19 cellular contexts compared by ENCODE assay signal in genomic region chr3:47404420-47404819, GRCh38. TPM values are rescaled to one million over a fixed set of nuclear protein-coding genes. Genes with fewer than 3 reads are reported as not detected.
DNase-seq lines count a peak whose midpoint lies in the region; ATAC-seq and TF ChIP-seq lines count a peak whose summit lies in the region.
"Had no signal": no experiment of that assay in that cellular context is flagged by ENCODE, and none has a peak within 500 bp of the region (broad histone marks: within the 10 kb centered on the region; RNA-seq: fewer than 3 reads in every experiment).

No MANE protein-coding gene starts in this region.

- ATAC-seq in sciatic nerve (no peak), GM21390 (IDR thresholded peaks at IDR 0.05; ENCODE audit: unreplicated experiment) (no peak)

- peaks cover 0 to 3% of the 10 kb centered on the region in 2 donors for H3K4me1 ChIP-seq in breast epithelium
- H3K4me1 ChIP-seq in hepatocyte (ENCODE audit: insufficient read depth), result peaks cover 12% of the 10 kb centered on the region
- peaks cover 6 to 47% (median 31%) of the 10 kb centered on the region in 5 donors for H3K4me1 ChIP-seq in subcutaneous abdominal adipose tissue (ENCODE audit: control insufficient read depth in 5 of 5, insufficient read depth in 5 of 5, low read length in 5 of 5)

- intact Hi-C loops in breast epithelium (cut with DNase I; ENCODE audit: low total_unique reads), result no loop called here
- intact Hi-C loops in sciatic nerve (cut with DNase I), result no loop called here

- peak overlapping the region; percentile 33 to 74 for H3K27ac ChIP-seq in breast epithelium
- peak overlapping the region; percentile 20 for H3K27ac ChIP-seq in hepatocyte
- H3K27ac ChIP-seq in subcutaneous abdominal adipose tissue (ENCODE audit: low read depth, low read length), result peak overlapping the region; percentile 63
- H3K27ac ChIP-seq: SK-N-MC had no signal

- no peaks in the 10 kb centered on the region for H3K9me2 ChIP-seq in hepatocyte (replicated peaks; ENCODE audit: insufficient read depth)

- no peak for TF ChIP-seq POLR2A in breast epithelium (IDR thresholded peaks at IDR 0.05)

- 90% methylated on average over 11 of the region's 13 CpGs for WGBS in hepatocyte (ENCODE audit: low lambda C conversion rate, missing lambda C conversion rate)

- no peak overlapping the region for H2AFZ ChIP-seq in hepatocyte

- no peak overlapping the region for H3K4me3 ChIP-seq in breast epithelium
- H3K4me3 ChIP-seq in hepatocyte, result no peak overlapping the region
- H3K4me3 ChIP-seq in subcutaneous abdominal adipose tissue (ENCODE audit: low read depth in 1 of 5, low read length in 5 of 5), result no peak overlapping the region
- H3K4me3 ChIP-seq: cardiac muscle cell, SK-N-MC had no signal

- H3K79me2 ChIP-seq in hepatocyte, result peaks cover 49% of the 10 kb centered on the region

- H3K36me3 ChIP-seq in breast epithelium, result no peaks in the 10 kb centered on the region
- H3K36me3 ChIP-seq in hepatocyte (replicated peaks; ENCODE audit: insufficient read depth, low read depth), result no peaks in the 10 kb centered on the region
- H3K36me3 ChIP-seq in subcutaneous abdominal adipose tissue (ENCODE audit: control insufficient read depth in 5 of 5, insufficient read depth in 5 of 5, low read length in 5 of 5), result peaks cover 0 to 58% (median 39%) of the 10 kb centered on the region in 5 donors
- H3K36me3 ChIP-seq: cardiac muscle cell had no signal

- TF ChIP-seq CTCF in breast epithelium (IDR thresholded peaks at IDR 0.05) (no peak), hepatocyte (IDR thresholded peaks at IDR 0.05; ENCODE audit: poor library complexity) (no peak)

- DNase-seq in D341Med (ENCODE audit: low spot score) (peak; percentile 20), breast epithelium (ENCODE audit: low spot score in 2 of 2) (no peak), hepatocyte (ENCODE audit: low spot score) (no peak), CD1c-positive myeloid dendritic cell (ENCODE audit: extremely low spot score) (no peak), sciatic nerve (ENCODE audit: low spot score) (no peak), NCI-H1105 treated with DMSO at 0.1 percent for 48 hours (lab: John Stamatoyannopoulos, UW) (no peak)
- DNase-seq: activated CD4-positive, alpha-beta T cell treated with anti-CD3 and anti-CD28 coated beads for 1 hour; activated naive CD8-positive, alpha-beta T cell treated with anti-CD3 and anti-CD28 coated beads for 36 hours; CD4-positive, CD25-positive, alpha-beta regulatory T cell; effector memory CD4-positive, alpha-beta T cell; kidney glomerular epithelial cell; NCI-H1436; NCI-H2171; NCI-H748 treated with DMSO at 0.1 percent for 48 hours; T-helper 9 cell had no signal

- H4K20me1 ChIP-seq in hepatocyte (ENCODE audit: insufficient read depth, poor library complexity, severe bottlenecking), result peaks cover 20% of the 10 kb centered on the region

- no peaks in the 10 kb centered on the region for H3K9me3 ChIP-seq in breast epithelium
- H3K9me3 ChIP-seq in hepatocyte (ENCODE audit: low read depth), result no peaks in the 10 kb centered on the region
- no peaks in the 10 kb centered on the region for H3K9me3 ChIP-seq in subcutaneous abdominal adipose tissue (ENCODE audit: control insufficient read depth in 5 of 5, low read length in 5 of 5)

- no peak overlapping the region for H3K4me2 ChIP-seq in hepatocyte

- no peaks in the 10 kb centered on the region for H3K27me3 ChIP-seq in breast epithelium
- no peaks in the 10 kb centered on the region for H3K27me3 ChIP-seq in hepatocyte
- no peaks in the 10 kb centered on the region for H3K27me3 ChIP-seq in subcutaneous abdominal adipose tissue (ENCODE audit: control insufficient read depth in 5 of 5, insufficient read depth in 4 of 5, low read length in 5 of 5)
- H3K27me3 ChIP-seq: cardiac muscle cell had no signal

- H3K9ac ChIP-seq in subcutaneous abdominal adipose tissue (ENCODE audit: low read length in 5 of 5), result peak overlapping the region in 2 of 5 donors; percentile 17 to 29

RNA-seq across cellular contexts. Expression of gene PTPN23, which starts 23.6 kb away (rescaled TPM):
- total RNA-seq in breast epithelium, result 10 to 100 TPM; 14.3 to 23.3 (median 18.4) TPM
- total RNA-seq in hepatocyte, result 7.4 and 11.9 TPM in 2 replicates
- polyA plus RNA-seq in hepatocyte, result 20.5 and 22.8 TPM in 2 replicates
- 53.7 TPM for total RNA-seq in sciatic nerve
